ENCODE assay signal across 8 cellular contexts in the genomic region with DNA sequence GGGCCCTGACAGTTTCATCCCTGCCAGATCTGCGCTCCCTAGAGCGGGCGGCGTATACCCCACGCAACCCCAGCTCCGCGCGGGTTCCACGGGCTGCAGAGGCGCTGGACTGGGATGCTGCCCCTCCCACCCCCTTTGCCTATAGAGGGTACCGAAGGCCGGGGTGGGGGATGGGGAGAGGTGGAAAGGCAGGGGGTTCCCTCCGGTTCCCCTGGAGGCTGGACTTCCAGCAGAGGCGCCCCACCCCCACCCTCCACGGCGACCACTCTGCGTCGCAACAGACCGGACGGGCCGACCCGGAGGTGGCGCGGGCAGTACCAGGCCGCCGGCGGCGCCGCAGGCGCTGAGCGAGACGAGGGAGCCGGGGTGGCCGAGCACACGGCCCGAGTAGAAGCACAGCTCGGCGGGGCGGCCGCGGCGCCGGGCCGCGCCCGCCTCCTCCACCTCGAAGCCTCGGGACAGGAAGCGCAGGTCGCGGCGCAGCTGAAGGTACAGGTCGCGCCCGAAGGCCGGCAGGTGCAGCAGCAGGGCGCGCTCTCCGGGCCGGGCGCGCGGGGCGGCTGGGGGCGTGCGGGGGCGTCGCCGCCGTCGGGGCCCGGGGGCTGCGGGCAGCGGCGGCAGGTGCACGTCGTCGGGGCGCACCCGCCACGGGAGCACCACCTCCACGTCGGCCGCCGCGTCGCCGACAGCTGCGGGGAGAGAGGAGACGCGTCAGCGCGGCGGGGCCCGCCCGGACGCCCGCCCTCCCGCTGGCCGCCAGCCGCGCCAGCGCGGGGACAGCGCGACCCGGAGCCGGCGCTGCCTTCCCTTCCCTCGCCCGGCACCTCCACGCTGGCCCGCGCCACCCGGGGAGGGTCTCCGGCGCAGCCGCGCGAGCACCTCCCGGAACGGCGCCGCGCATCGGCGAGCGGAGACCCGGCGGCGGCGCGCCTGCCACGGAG. TPM values are rescaled to one million over a fixed set of nuclear protein-coding genes. Genes with fewer than 3 reads are reported as not detected.
DNase-seq lines count a peak whose midpoint lies in the region; ATAC-seq and TF ChIP-seq lines count a peak whose summit lies in the region.

No MANE protein-coding gene starts in this region.

- H3K27ac ChIP-seq in A673 (ENCODE audit: low read depth, low read length, poor library complexity, severe bottlenecking) (no peak overlapping the region), psoas muscle (peak overlapping the region; percentile 89), caudate nucleus (ENCODE audit: low read depth, low read length) (no peak overlapping the region)

- H3K4me3 Mint-ChIP-seq in activated B cell treated with CpG ODN at 0.5 μM for 24 hours (peak overlapping the region; percentile 61), glutamatergic neuron (ENCODE audit: unreplicated experiment) (peak overlapping the region; percentile 68)

- H3K27ac Mint-ChIP-seq in activated B cell treated with CpG ODN at 0.5 μM for 24 hours = no peak overlapping the region
- no peak overlapping the region for H3K27ac Mint-ChIP-seq in glutamatergic neuron (ENCODE audit: unreplicated experiment)

- CTCF ChIA-PET in A673 (lab: Charles Lee) (no interaction called here), activated B cell treated with CpG ODN at 0.5 μM for 24 hours (lab: Charles Lee) (no interaction called here)

- H3K27me3 ChIP-seq in A673 (replicated peaks; ENCODE audit: insufficient read depth, low read depth, low read length, poor library complexity) (peaks cover 10% of the 10 kb centered on the region), psoas muscle (ENCODE audit: insufficient read depth in 3 of 3, low read length in 2 of 3) (no peaks in the 10 kb centered on the region)

- no peaks in the 10 kb centered on the region for H3K9me3 ChIP-seq in A673 (ENCODE audit: low read depth, low read length, poor library complexity, severe bottlenecking)
- H3K9me3 ChIP-seq in psoas muscle = no peaks in the 10 kb centered on the region

- H3K9me3 Mint-ChIP-seq in activated B cell treated with CpG ODN at 0.5 μM for 24 hours = no peaks in the 10 kb centered on the region
- peaks cover 8% of the 10 kb centered on the region for H3K9me3 Mint-ChIP-seq in glutamatergic neuron (ENCODE audit: unreplicated experiment)

- no peak for TF ChIP-seq CTCF in A673 (conservative IDR thresholded peaks at IDR 0.05; ENCODE audit: low read depth, low read length)
- no peak for TF ChIP-seq CTCF in activated B cell treated with CpG ODN at 0.5 μM for 24 hours (IDR thresholded peaks at IDR 0.05)
- no peak for TF ChIP-seq CTCF in glutamatergic neuron (IDR thresholded peaks at IDR 0.05; ENCODE audit: partially characterized antibody, unreplicated experiment)
- TF ChIP-seq CTCF in psoas muscle (IDR thresholded peaks at IDR 0.05) = no peak

- H3K36me3 ChIP-seq in A673 (ENCODE audit: insufficient read depth, low read length, poor library complexity, severe bottlenecking) (no peaks in the 10 kb centered on the region), psoas muscle (ENCODE audit: insufficient read depth in 1 of 2, low read depth in 1 of 2) (peaks cover 0 to 24% of the 10 kb centered on the region in 2 donors)

- WGBS in psoas muscle, 3 donors = 11 to 26% (median 17%) methylated on average over 39 to 134 of the region's 134 CpGs

- intact Hi-C loops in A673 (cut with micrococcal nuclease; ENCODE audit: unreplicated experiment) (no loop called here), activated B cell treated with CpG ODN at 0.5 μM for 24 hours (cut with micrococcal nuclease) (loop anchor here (5.0 to 10.0 kb wide), 3 partner anchors 534 to 1696 kb away; a partner anchor contains a TSS), psoas muscle (cut with DNase I) (loop anchor here in 1 of 2 donors (10.0 kb wide), 1 partner anchor 664 kb away; no protein-coding TSS in a partner anchor)

- H3K4me1 ChIP-seq in A673 (ENCODE audit: insufficient read depth, low read length, poor library complexity, severe bottlenecking) (no peaks in the 10 kb centered on the region), psoas muscle (peaks cover 9% of the 10 kb centered on the region)

- DNase-seq in A673 (ENCODE audit: low spot score) (no peak), activated B cell treated with CpG ODN at 0.5 μM for 24 hours (no peak), glutamatergic neuron (peak; percentile 37), psoas muscle (peak; percentile 37 to 61), caudate nucleus (lab: John Stamatoyannopoulos, UW) (no peak), cerebellum (ENCODE audit: low spot score) (no peak)

- H3K36me3 Mint-ChIP-seq in activated B cell treated with CpG ODN at 0.5 μM for 24 hours (ENCODE audit: low read depth) (no peaks in the 10 kb centered on the region), glutamatergic neuron (ENCODE audit: unreplicated experiment) (no peaks in the 10 kb centered on the region)

- H3K4me1 Mint-ChIP-seq in activated B cell treated with CpG ODN at 0.5 μM for 24 hours (peaks cover 9% of the 10 kb centered on the region), glutamatergic neuron (ENCODE audit: low read depth, unreplicated experiment) (peaks cover 3% of the 10 kb centered on the region)

- POLR2A ChIA-PET in A673 (lab: Charles Lee; ENCODE audit: low non-redundant PET) (no interaction called here), activated B cell treated with CpG ODN at 0.5 μM for 24 hours (lab: Charles Lee) (interaction anchor here (0.7 kb wide), 1 partner anchor 180 kb away, joined by 3 read pairs; no protein-coding TSS in a partner anchor)

- BruUV-seq in A673 (replicated peaks; lab: Mats Ljungman, UMichigan) = no TSS peak

- ATAC-seq in GM21723 (IDR thresholded peaks at IDR 0.05; ENCODE audit: unreplicated experiment) = peak; percentile 21
- ATAC-seq in activated B cell treated with CpG ODN at 0.5 μM for 24 hours (ENCODE audit: low read depth) = peak; percentile 10
- peak in 3 of 4 donors; percentile 3 to 7 (median 5) for ATAC-seq in psoas muscle
- no peak for ATAC-seq in GM21381 (IDR thresholded peaks at IDR 0.05; ENCODE audit: unreplicated experiment)

- H3K4me3 ChIP-seq in A673 (ENCODE audit: low read depth, low read length, poor library complexity, severe bottlenecking) (peak overlapping the region; percentile 33), psoas muscle (peak overlapping the region; percentile 95)

- H3K27me3 Mint-ChIP-seq in activated B cell treated with CpG ODN at 0.5 μM for 24 hours (peaks cover 33% of the 10 kb centered on the region), glutamatergic neuron (ENCODE audit: unreplicated experiment) (peaks cover 6% of the 10 kb centered on the region)

RNA-seq across cellular contexts. Expression of a gene that starts 0.8 kb away (rescaled TPM):
- 0.15 TPM in 1 of 2 replicates, not detected in the other for total RNA-seq in A673 (2021)
- 1.6 TPM in 1 of 2 replicates, not detected in the other for total RNA-seq in activated B cell treated with CpG ODN at 0.5 μM for 24 hours
- total RNA-seq in glutamatergic neuron (ENCODE audit: unreplicated experiment) = 6.8 TPM
- 10 to 100 TPM in 3 of 4 donors, 1 to 10 TPM in 1; 4.4 to 93.0 (median 17.7) TPM for total RNA-seq in psoas muscle
- 1 to 10 TPM; 5.7 to 7.2 (median 6.8) TPM for polyA plus RNA-seq in psoas muscle
- total RNA-seq in cerebellum = 4.4 TPM

Comparison
In these comparisons a context has a peak if more than half of its experiments do, and no peak if none do; other contexts are left out.
1. DNase-seq: peak in glutamatergic neuron (single experiment) and psoas muscle (2 of 2); none in A673 (single experiment), activated B cell treated with CpG ODN at 0.5 μM for 24 hours (single experiment), caudate nucleus (0 of 61) and cerebellum (single experiment).